Comparison of ENCODE assay signal across 29 cellular contexts in the genomic region with DNA sequence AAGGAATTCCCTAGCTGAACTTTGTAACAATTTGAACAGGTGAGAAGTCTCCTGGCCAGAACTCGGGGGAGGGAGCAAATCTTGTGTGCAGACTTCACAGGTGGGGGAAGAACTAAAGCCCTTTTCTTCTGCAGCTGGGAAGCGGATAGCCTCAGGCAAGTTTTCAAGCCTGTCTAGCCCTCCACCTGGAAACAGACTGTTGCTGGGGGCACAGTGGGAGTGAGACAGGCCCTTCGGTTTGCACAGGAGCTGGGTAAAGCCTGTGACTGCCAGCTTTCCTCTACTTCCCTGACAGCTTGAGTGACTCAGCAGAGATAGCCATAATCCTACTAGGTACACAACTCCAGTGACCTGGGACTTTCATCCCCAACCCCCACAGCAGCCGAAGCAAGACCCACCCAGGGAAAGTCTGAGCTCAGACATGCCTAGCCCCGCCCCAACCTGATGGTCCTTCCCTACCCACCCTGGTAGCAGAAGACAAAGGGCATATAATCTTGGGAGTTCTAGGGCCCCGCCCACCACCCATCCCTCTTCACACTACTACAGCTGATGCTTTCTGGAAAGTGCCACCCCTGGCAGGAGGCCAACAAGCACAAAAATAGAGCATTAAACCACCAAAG.
DNase-seq lines count a peak whose midpoint lies in the region; ATAC-seq and TF ChIP-seq lines count a peak whose summit lies in the region.
"Had no signal": no experiment of that assay in that cellular context is flagged by ENCODE, and none has a peak within 500 bp of the region (broad histone marks: within the 10 kb centered on the region; RNA-seq: fewer than 3 reads in every experiment).

No MANE protein-coding gene starts in this region.

- H3K4me3 Mint-ChIP-seq in Calu3 (ENCODE audit: low read depth, unreplicated experiment): no peak overlapping the region
- peak overlapping the region; percentile 40 for H3K4me3 Mint-ChIP-seq in endodermal cell
- H3K4me3 Mint-ChIP-seq in stimulated activated naive B cell treated with anti-CD40 and anti-IgM and Interleukin-4, amounts not matched to agents 10 μg/mL and 1 μg/mL and 100 μg/mL, for 72 hours: no peak overlapping the region
- H3K4me3 Mint-ChIP-seq: activated naive CD4-positive, alpha-beta T cell treated with anti-CD3 and anti-CD28 coated beads, Interleukin-2, amount 10 ng/mL, durations not matched to agents 7 days and 5 days; activated T-helper 1 cell treated with anti-CD3 and anti-CD28 coated beads, Interleukin-12 subunit alpha, Interleukin-12 subunit beta, Interleukin-2, Interleukin-4 antibody, amounts not matched to agents 30 ng/mL and 10 ng/mL and 1 ng/mL, durations not matched to agents 14 hours and 24 hours and 36 hours; natural killer cell had no signal

- no TSS peak for BruUV-seq in Calu3 (replicated peaks; lab: Mats Ljungman, UMichigan)

- peaks cover 5% of the 10 kb centered on the region for H3K9me3 Mint-ChIP-seq in Calu3 (ENCODE audit: low read depth, unreplicated experiment)
- H3K9me3 Mint-ChIP-seq in endodermal cell: peaks cover 26% of the 10 kb centered on the region
- peaks cover 8 to 11% of the 10 kb centered on the region in 2 donors for H3K9me3 Mint-ChIP-seq in stimulated activated naive B cell treated with anti-CD40 and anti-IgM and Interleukin-4, amounts not matched to agents 10 μg/mL and 1 μg/mL and 100 μg/mL, for 72 hours
- H3K9me3 Mint-ChIP-seq: natural killer cell had no signal

- DNase-seq in Calu3: peak; percentile 40
- DNase-seq in NCI-H82 (lab: John Stamatoyannopoulos, UW): peak; percentile 70
- DNase-seq in endodermal cell: peak; percentile 85
- DNase-seq in left kidney (ENCODE audit: low read depth, low spot score): peak; percentile 24
- no peak for DNase-seq in stimulated activated naive B cell treated with anti-CD40 and anti-IgM and Interleukin-4, amounts not matched to agents 10 μg/mL and 1 μg/mL and 100 μg/mL, for 72 hours
- DNase-seq in GDM1 (lab: John Stamatoyannopoulos, UW): no peak
- no peak for DNase-seq in spleen
- DNase-seq: activated CD4-positive, alpha-beta T cell treated with anti-CD3 and anti-CD28 coated beads for 48 hours; activated naive CD4-positive, alpha-beta T cell treated with anti-CD3 and anti-CD28 coated beads, Interleukin-2, amount 10 ng/mL, durations not matched to agents 7 days and 5 days; BE2C; DMS79 treated with DMSO at 0.1 percent for 48 hours; KBM-7; natural killer cell; NCI-H146; NCI-H2171; NCI-H510A treated with DMSO at 0.1 percent for 48 hours; stimulated activated CD4-positive, alpha-beta T cell treated with anti-CD3 and anti-CD28 coated beads, Interleukin-12 subunit alpha, Interleukin-12 subunit beta, amount 100 ng/mL, for 4 hours; stimulated activated CD4-positive, alpha-beta T cell treated with anti-CD3 and anti-CD28 coated beads, Interleukin-4, amount 100 ng/mL, for 4 hours; stimulated activated naive CD4-positive, alpha-beta T cell treated with Interleukin-2 at 50 U/mL for 16 hours; T-helper 2 cell; thyroid gland had no signal

- H3K4me1 Mint-ChIP-seq in Calu3 (ENCODE audit: low read depth, unreplicated experiment): peaks cover 10% of the 10 kb centered on the region
- peaks cover 48% of the 10 kb centered on the region for H3K4me1 Mint-ChIP-seq in endodermal cell
- no peaks in the 10 kb centered on the region for H3K4me1 Mint-ChIP-seq in stimulated activated naive B cell treated with anti-CD40 and anti-IgM and Interleukin-4, amounts not matched to agents 10 μg/mL and 1 μg/mL and 100 μg/mL, for 72 hours

- no peak for ATAC-seq in stimulated activated naive B cell treated with anti-CD40 and anti-IgM and Interleukin-4, amounts not matched to agents 10 μg/mL and 1 μg/mL and 100 μg/mL, for 72 hours (replicated peaks)
- no peak for ATAC-seq in HG03520 (IDR thresholded peaks at IDR 0.05; ENCODE audit: unreplicated experiment)
- ATAC-seq: left lobe of liver, natural killer cell, pancreas, SK-N-SH treated with all-trans-retinoic acid at 6 μM for 48 hours had no signal

- intact Hi-C loops in Calu3 (cut with micrococcal nuclease; ENCODE audit: unreplicated experiment): no loop called here
- intact Hi-C loops in spleen (cut with DNase I; ENCODE audit: low total_unique reads): no loop called here

- H3K27ac Mint-ChIP-seq in Calu3 (ENCODE audit: unreplicated experiment): no peak overlapping the region
- H3K27ac Mint-ChIP-seq in endodermal cell: peak overlapping the region; percentile 83
- no peak overlapping the region for H3K27ac Mint-ChIP-seq in stimulated activated naive B cell treated with anti-CD40 and anti-IgM and Interleukin-4, amounts not matched to agents 10 μg/mL and 1 μg/mL and 100 μg/mL, for 72 hours
- H3K27ac Mint-ChIP-seq: activated naive CD4-positive, alpha-beta T cell treated with anti-CD3 and anti-CD28 coated beads, Interleukin-2, amount 10 ng/mL, durations not matched to agents 7 days and 5 days; activated T-helper 1 cell treated with anti-CD3 and anti-CD28 coated beads, Interleukin-12 subunit alpha, Interleukin-12 subunit beta, Interleukin-2, Interleukin-4 antibody, amounts not matched to agents 30 ng/mL and 10 ng/mL and 1 ng/mL, durations not matched to agents 14 hours and 24 hours and 36 hours; natural killer cell had no signal

- 30% methylated on average over 6 of the region's 6 CpGs; no CpG with 5 or more reads in 1 of the 2 experiments for WGBS in endodermal cell (ENCODE audit: insufficient coverage in 1 of 2, insufficient read length in 1 of 2), 2 experiments
- WGBS in spleen, 5 donors: 86 to 94% (median 91%) methylated on average over 6 of the region's 6 CpGs

- H3K36me3 Mint-ChIP-seq in Calu3 (ENCODE audit: insufficient read depth, unreplicated experiment) (no peaks in the 10 kb centered on the region), endodermal cell (ENCODE audit: low read depth) (peaks cover 6% of the 10 kb centered on the region)
- no peaks in the 10 kb centered on the region for H3K36me3 Mint-ChIP-seq in stimulated activated naive B cell treated with anti-CD40 and anti-IgM and Interleukin-4, amounts not matched to agents 10 μg/mL and 1 μg/mL and 100 μg/mL, for 72 hours
- H3K36me3 Mint-ChIP-seq: natural killer cell had no signal

- TF ChIP-seq CTCF in Calu3 (IDR thresholded peaks at IDR 0.05; ENCODE audit: unreplicated experiment) (no peak), endodermal cell (conservative IDR thresholded peaks at IDR 0.05) (no peak), spleen (IDR thresholded peaks at IDR 0.05 in 8 of 11, conservative IDR thresholded peaks at IDR 0.05 in 3 of 11) (no peak)

- peak overlapping the region; percentile 57 for H3K4me3 ChIP-seq in endodermal cell (ENCODE audit: low read length)
- H3K4me3 ChIP-seq in spleen: no peak overlapping the region
- H3K4me3 ChIP-seq: coronary artery, HAP-1, pancreas, right atrium auricular region, thyroid gland had no signal

- H3K36me3 ChIP-seq in endodermal cell (ENCODE audit: control insufficient read depth, insufficient read depth, low read length) (no peaks in the 10 kb centered on the region), spleen (no peaks in the 10 kb centered on the region)
- H3K36me3 ChIP-seq: BE2C, HAP-1, pancreas, right atrium auricular region, thyroid gland had no signal

- H3K9ac ChIP-seq in endodermal cell (ENCODE audit: extremely low read depth, low read length, poor library complexity, severe bottlenecking): peak overlapping the region; percentile 56

- peaks cover 14% of the 10 kb centered on the region for H3K4me1 ChIP-seq in endodermal cell (ENCODE audit: control insufficient read depth, insufficient read depth, low read length)
- H3K4me1 ChIP-seq in spleen: no peaks in the 10 kb centered on the region
- H3K4me1 ChIP-seq: BE2C, pancreas, right atrium auricular region, thyroid gland had no signal

- no peak for TF ChIP-seq POLR2A in spleen (IDR thresholded peaks at IDR 0.05)

- CTCF ChIA-PET in Calu3 (lab: Charles Lee): interaction anchor here (0.6 to 1.3 kb wide), 4 partner anchors 9 to 988 kb away, joined by 3 to 4 read pairs (median 3); no protein-coding TSS in a partner anchor

- H3K27me3 Mint-ChIP-seq in Calu3 (ENCODE audit: unreplicated experiment) (no peaks in the 10 kb centered on the region), endodermal cell (ENCODE audit: insufficient read depth) (no peaks in the 10 kb centered on the region)
- no peaks in the 10 kb centered on the region for H3K27me3 Mint-ChIP-seq in stimulated activated naive B cell treated with anti-CD40 and anti-IgM and Interleukin-4, amounts not matched to agents 10 μg/mL and 1 μg/mL and 100 μg/mL, for 72 hours
- H3K27me3 Mint-ChIP-seq: activated naive CD4-positive, alpha-beta T cell treated with anti-CD3 and anti-CD28 coated beads, Interleukin-2, amount 10 ng/mL, durations not matched to agents 7 days and 5 days had no signal

- H3K27me3 ChIP-seq in endodermal cell (ENCODE audit: control insufficient read depth, insufficient read depth, low read length, poor library complexity, severe bottlenecking): no peaks in the 10 kb centered on the region
- H3K27me3 ChIP-seq in spleen (replicated peaks in 1 of 7): no peaks in the 10 kb centered on the region
- H3K27me3 ChIP-seq: BE2C, pancreas, right atrium auricular region, thyroid gland had no signal

- H3K27ac ChIP-seq in endodermal cell (ENCODE audit: low read depth, low read length) (peak overlapping the region; percentile 32), spleen (no peak overlapping the region)
- H3K27ac ChIP-seq: coronary artery, pancreas, right atrium auricular region, thyroid gland had no signal

- peaks cover 20% of the 10 kb centered on the region for H3K9me3 ChIP-seq in endodermal cell (ENCODE audit: control insufficient read depth, low read length)
- H3K9me3 ChIP-seq in spleen: peaks cover 0 to 11% (median 0%) of the 10 kb centered on the region in 8 donors
- H3K9me3 ChIP-seq: BE2C, HAP-1, pancreas, right atrium auricular region, thyroid gland had no signal

Comparison
In these comparisons a context has a peak if more than half of its experiments do, and no peak if none do; other contexts are left out.
1. DNase-seq: peak in Calu3 (single experiment), NCI-H82 (single experiment), endodermal cell (single experiment) and left kidney (single experiment); none in stimulated activated naive B cell treated with anti-CD40 and anti-IgM and Interleukin-4, amounts not matched to agents 10 μg/mL and 1 μg/mL and 100 μg/mL, for 72 hours (single experiment), GDM1 (single experiment) and spleen (single experiment).